ENCODE assay signal across 9 cellular contexts in the genomic region with DNA sequence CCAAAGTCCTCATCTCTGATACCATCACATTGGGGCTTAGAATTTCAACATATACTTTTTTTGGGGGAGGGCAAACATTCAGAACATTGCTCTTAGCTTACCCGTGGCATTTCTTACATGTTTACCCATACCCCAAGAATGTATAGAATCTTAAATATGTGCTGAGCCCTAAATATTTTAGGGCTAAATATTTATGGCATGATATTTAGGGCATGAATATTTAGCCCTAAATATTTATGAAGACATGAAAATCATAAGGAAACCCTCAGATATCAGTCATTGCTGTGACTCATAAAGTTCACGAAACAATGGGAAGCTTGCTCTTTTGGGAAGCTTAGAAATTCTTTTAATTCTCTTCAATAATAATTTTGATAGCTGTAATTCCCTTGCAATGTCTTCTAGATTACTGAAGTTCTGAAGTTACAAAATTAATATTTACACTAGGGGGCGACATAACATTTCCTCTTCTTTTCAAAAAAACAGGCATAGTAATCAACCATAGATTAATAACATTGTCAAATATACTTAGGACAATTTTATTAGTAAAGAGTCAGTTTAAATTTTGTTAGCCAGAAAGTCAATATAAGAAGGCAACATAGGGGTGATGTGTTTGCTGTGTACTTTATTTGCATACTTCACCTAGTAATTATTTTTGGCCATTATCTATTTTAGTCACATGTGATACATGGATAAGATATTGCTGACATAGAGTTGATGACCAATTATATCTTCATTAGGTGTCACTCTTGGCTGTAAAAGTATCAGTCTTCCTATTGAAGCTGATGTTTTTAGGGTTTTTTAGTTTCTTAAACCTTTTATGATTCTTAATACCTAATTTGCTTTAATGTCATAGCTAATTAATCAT. TPM values are rescaled to one million over a fixed set of nuclear protein-coding genes. Genes with fewer than 3 reads are reported as not detected.
A peak's percentile ranks its signal among the peaks of the same experiment; 100 is the strongest.
DNase-seq lines count a peak whose midpoint lies in the region; ATAC-seq, FAIRE-seq and TF ChIP-seq lines count a peak whose summit lies in the region.
"Had no signal": no experiment of that assay in that cellular context is flagged by ENCODE, and none has a peak within 500 bp of the region (broad histone marks: within the 10 kb centered on the region; RNA-seq: fewer than 3 reads in every experiment).

No MANE protein-coding gene starts in this region.

- no peak for ATAC-seq in HG03521 (IDR thresholded peaks at IDR 0.05; ENCODE audit: unreplicated experiment)

- no peaks in the 10 kb centered on the region for H3K9me3 ChIP-seq in neutrophil
- H3K9me3 ChIP-seq: vagina had no signal

- H3K36me3 ChIP-seq in bronchial epithelial cell (ENCODE audit: control insufficient read depth, insufficient read depth, low read length) = no peaks in the 10 kb centered on the region
- no peaks in the 10 kb centered on the region for H3K36me3 ChIP-seq in neutrophil
- H3K36me3 ChIP-seq: vagina had no signal

- DNase-seq in DMS 273 (lab: John Stamatoyannopoulos, UW; ENCODE audit: unreplicated experiment) (peak; percentile 50), DMS 273 treated with DMSO at 0.1 percent for 48 hours (lab: John Stamatoyannopoulos, UW) (no peak), MV-4-11 (lab: John Stamatoyannopoulos, UW) (peak; percentile 43), bronchial epithelial cell (ENCODE audit: low read depth) (peak; percentile 33), substantia nigra (lab: John Stamatoyannopoulos, UW) (no peak), activated gamma-delta T cell (lab: John Stamatoyannopoulos, UW) (no peak)

- no peaks in the 10 kb centered on the region for H3K27me3 ChIP-seq in bronchial epithelial cell (ENCODE audit: control insufficient read depth, insufficient read depth, low read length)
- H3K27me3 ChIP-seq in neutrophil = no peaks in the 10 kb centered on the region
- H3K27me3 ChIP-seq: vagina had no signal

- no peaks in the 10 kb centered on the region for H3K4me1 ChIP-seq in neutrophil (ENCODE audit: control insufficient read depth in 1 of 2, insufficient read depth in 1 of 2, low read depth in 1 of 2, low read length in 1 of 2)
- H3K4me1 ChIP-seq: vagina had no signal

- TF ChIP-seq CTCF in bronchial epithelial cell (IDR thresholded peaks at IDR 0.05; ENCODE audit: insufficient read depth, low read length, severe bottlenecking) = peak; percentile 4
- peak; percentile 37 for TF ChIP-seq CTCF in neutrophil (IDR thresholded peaks at IDR 0.05)

- no peak for FAIRE-seq in bronchial epithelial cell (lab: Jason Lieb, UNC)

- H3K4me3 ChIP-seq in bronchial epithelial cell (ENCODE audit: low read depth, low read length) = no peak overlapping the region
- no peak overlapping the region for H3K4me3 ChIP-seq in neutrophil (ENCODE audit: low read depth in 1 of 2, low read length in 1 of 2)
- H3K4me3 ChIP-seq: vagina had no signal

- no peak overlapping the region for H3K27ac ChIP-seq in neutrophil
- no peak overlapping the region for H3K27ac ChIP-seq in substantia nigra (ENCODE audit: low read depth, low read length, poor library complexity, severe bottlenecking)
- H3K27ac ChIP-seq: vagina had no signal

RNA-seq across cellular contexts. Expression of gene ZNF804A, which starts 13.1 kb away (rescaled TPM):
- total RNA-seq in bronchial epithelial cell = not detected in 2 replicates

Comparison
In these comparisons a context has a peak if more than half of its experiments do, and no peak if none do; other contexts are left out.
1. DNase-seq: peak in DMS 273 (single experiment), MV-4-11 (single experiment) and bronchial epithelial cell (single experiment); none in DMS 273 treated with DMSO at 0.1 percent for 48 hours (single experiment), substantia nigra (0 of 49) and activated gamma-delta T cell (single experiment).